Comparison of ENCODE assay signal across 1 cellular context in genomic region chr20:61959301-61959700, GRCh38.
TF ChIP-seq lines count a peak whose summit lies in the region.

No MANE protein-coding gene starts in this region.

TF ChIP-seq in neural cell, 6 proteins besides CTCF, POLR2A, EP300 and RAD21 (continued from another document):
- TF ChIP-seq REST (IDR thresholded peaks at IDR 0.05; ENCODE audit: borderline replicate concordance) (no peak), SMC3 (conservative IDR thresholded peaks at IDR 0.05; ENCODE audit: poor library complexity) (no peak), EZH2 (IDR thresholded peaks at IDR 0.05; ENCODE audit: borderline replicate concordance, insufficient read depth, low read length, poor library complexity, severe bottlenecking) (no peak)
